ENCODE assay signal across 22 cellular contexts in genomic region chr11:93568726-93569125, GRCh38.
"Had no signal": no experiment of that assay in that cellular context is flagged by ENCODE, and none has a peak within 500 bp of the region (broad histone marks: within the 10 kb centered on the region; RNA-seq: fewer than 3 reads in every experiment).

No MANE protein-coding gene starts in this region.

- H3K4me1 ChIP-seq: SJSA1 had no signal

- FAIRE-seq: K562, RCC 7860 had no signal

- DNase-seq: Kasumi-1, MM.1S, NCI-H1092 treated with DMSO at 0.1 percent for 48 hours, NCI-H1436, NCI-H187, NCI-H2029, NCI-H2081 treated with DMSO at 0.1 percent for 48 hours, NCI-H2171, NCI-H226, NCI-H446, NCI-H510A, NCI-H524 treated with DMSO at 0.1 percent for 48 hours, NCI-H69, NCI-H774, Right ventricle myocardium superior, RPMI8226, SIG-M5 had no signal

- H3K36me3 ChIP-seq: SJSA1 had no signal

- ATAC-seq: K562 had no signal

- H3K9ac ChIP-seq: KMS-11 had no signal

- H3K27me3 ChIP-seq: SJSA1 had no signal

- H3K4me3 ChIP-seq: K562, SJSA1, SK-N-MC had no signal

- H3K27ac ChIP-seq: KMS-11, SJSA1, SK-N-MC had no signal

- H3K4me2 ChIP-seq: KMS-11 had no signal

- H3K9me3 ChIP-seq: SJSA1 had no signal
